ENCODE assay signal across 11 cellular contexts in genomic region chr2:104658840-104659591, GRCh38.
DNase-seq lines count a peak whose midpoint lies in the region; TF ChIP-seq lines count a peak whose summit lies in the region.
"Had no signal": no experiment of that assay in that cellular context is flagged by ENCODE, and none has a peak within 500 bp of the region (broad histone marks: within the 10 kb centered on the region; RNA-seq: fewer than 3 reads in every experiment).

No MANE protein-coding gene starts in this region.

- POLR2A ChIA-PET in RWPE1 (lab: Yijun Ruan, JAX; ENCODE audit: low non-redundant PET), result no interaction called here

- no peak overlapping the region for H3K4me3 ChIP-seq in HL-60 (replicated peaks; ENCODE audit: insufficient read depth, low read length)
- H3K4me3 ChIP-seq in SJCRH30, result no peak overlapping the region

- H3K27me3 Mint-ChIP-seq in dendritic cell treated with granulocyte-macrophage colony-stimulating factor and Interleukin-4, amounts not matched to agents 40 ng/mL and 50 ng/mL, for 4 days, result peaks cover 28% of the 10 kb centered on the region
- H3K27me3 Mint-ChIP-seq in immature natural killer cell (ENCODE audit: low read depth in 3 of 3) (peaks cover 5 to 10% (median 5%) of the 10 kb centered on the region in 3 donors), progenitor cell of endocrine pancreas (peaks cover 43% of the 10 kb centered on the region)

- H3K4me3 Mint-ChIP-seq in dendritic cell treated with granulocyte-macrophage colony-stimulating factor and Interleukin-4, amounts not matched to agents 40 ng/mL and 50 ng/mL, for 4 days, result peak overlapping the region; percentile 74
- peak overlapping the region; percentile 59 to 77 (median 69) for H3K4me3 Mint-ChIP-seq in immature natural killer cell
- peak overlapping the region; percentile 68 for H3K4me3 Mint-ChIP-seq in progenitor cell of endocrine pancreas (ENCODE audit: low read depth)

- no peaks in the 10 kb centered on the region for H3K36me3 ChIP-seq in SJCRH30

- H3K9me3 ChIP-seq in SJCRH30 (replicated peaks), result no peaks in the 10 kb centered on the region

- intact Hi-C loops in dendritic cell treated with granulocyte-macrophage colony-stimulating factor and Interleukin-4, amounts not matched to agents 40 ng/mL and 50 ng/mL, for 4 days (cut with micrococcal nuclease), result loop anchor here (5.0 kb wide), 1 partner anchor 87 kb away; no protein-coding TSS in a partner anchor

- no peaks in the 10 kb centered on the region for H3K36me3 Mint-ChIP-seq in dendritic cell treated with granulocyte-macrophage colony-stimulating factor and Interleukin-4, amounts not matched to agents 40 ng/mL and 50 ng/mL, for 4 days (ENCODE audit: low read depth)
- H3K36me3 Mint-ChIP-seq in immature natural killer cell (no peaks in the 10 kb centered on the region), progenitor cell of endocrine pancreas (ENCODE audit: insufficient read depth) (no peaks in the 10 kb centered on the region)

- no peak overlapping the region for H3K27ac Mint-ChIP-seq in dendritic cell treated with granulocyte-macrophage colony-stimulating factor and Interleukin-4, amounts not matched to agents 40 ng/mL and 50 ng/mL, for 4 days
- H3K27ac Mint-ChIP-seq in immature natural killer cell (no peak overlapping the region), progenitor cell of endocrine pancreas (peak overlapping the region; percentile 52)

- CTCF ChIA-PET in RWPE1 (lab: Yijun Ruan, JAX), result no interaction called here

- H3K9me3 Mint-ChIP-seq in dendritic cell treated with granulocyte-macrophage colony-stimulating factor and Interleukin-4, amounts not matched to agents 40 ng/mL and 50 ng/mL, for 4 days, result no peaks in the 10 kb centered on the region
- H3K9me3 Mint-ChIP-seq in immature natural killer cell (peaks cover 0 to 2% (median 0%) of the 10 kb centered on the region in 6 donors), progenitor cell of endocrine pancreas (ENCODE audit: low read depth) (no peaks in the 10 kb centered on the region)

- H3K27ac ChIP-seq in HL-60 (replicated peaks) (peak overlapping the region; percentile 57), SJCRH30 (no peak overlapping the region), RWPE1 (no peak overlapping the region)

- peaks cover 17% of the 10 kb centered on the region for H3K4me1 Mint-ChIP-seq in dendritic cell treated with granulocyte-macrophage colony-stimulating factor and Interleukin-4, amounts not matched to agents 40 ng/mL and 50 ng/mL, for 4 days (ENCODE audit: low read depth)
- H3K4me1 Mint-ChIP-seq in immature natural killer cell, result peaks cover 14 to 21% of the 10 kb centered on the region in 2 donors
- H3K4me1 Mint-ChIP-seq in progenitor cell of endocrine pancreas (ENCODE audit: low read depth), result peaks cover 8% of the 10 kb centered on the region

- no peaks in the 10 kb centered on the region for H3K27me3 ChIP-seq in HL-60 (ENCODE audit: insufficient read depth, poor library complexity, severe bottlenecking)
- peaks cover 7% of the 10 kb centered on the region; the same call in 1 of the 2 replicates for H3K27me3 ChIP-seq in SJCRH30

- TF ChIP-seq CTCF in HL-60 (IDR thresholded peaks at IDR 0.05; ENCODE audit: insufficient read depth, low read length), result no peak
- no peak for TF ChIP-seq CTCF in progenitor cell of endocrine pancreas (IDR thresholded peaks at IDR 0.05; ENCODE audit: unreplicated experiment)
- TF ChIP-seq CTCF in RWPE1 (conservative IDR thresholded peaks at IDR 0.05; ENCODE audit: low read depth), result no peak

- H3K4me1 ChIP-seq in SJCRH30, result no peaks in the 10 kb centered on the region

- no peak for DNase-seq in HL-60 (ENCODE audit: low read depth in 1 of 2, low spot score in 1 of 2)
- no peak for DNase-seq in immature natural killer cell
- no peak for DNase-seq in progenitor cell of endocrine pancreas (ENCODE audit: low spot score, unreplicated experiment)
- no peak for DNase-seq in SJCRH30
- no peak for DNase-seq in middle frontal gyrus (ENCODE audit: extremely low spot score, low spot score)
- DNase-seq in LoVo (ENCODE audit: low spot score), result no peak
- no peak for DNase-seq in RWPE1 (ENCODE audit: low spot score)
- DNase-seq: effector CD4-positive, alpha-beta T cell; NCI-H1930; OCI-M1 had no signal
